ENCODE assay signal across 8 cellular contexts in genomic region chr2:190535586-190535985, GRCh38. TPM values are rescaled to one million over a fixed set of nuclear protein-coding genes. Genes with fewer than 3 reads are reported as not detected.
A peak's percentile ranks its signal among the peaks of the same experiment; 100 is the strongest.
DNase-seq lines count a peak whose midpoint lies in the region; ATAC-seq lines count a peak whose summit lies in the region.

No MANE protein-coding gene starts in this region.

- no peaks in the 10 kb centered on the region for H3K27me3 Mint-ChIP-seq in stimulated activated naive CD8-positive, alpha-beta T cell treated with anti-CD3 and anti-CD28 coated beads, Interleukin-15, Interleukin-2, amounts not matched to agents 100 ng/mL and 50 ng/mL, for 24 hours
- no peaks in the 10 kb centered on the region for H3K27me3 Mint-ChIP-seq in activated naive CD8-positive, alpha-beta T cell treated with anti-CD3 and anti-CD28 coated beads, Interleukin-2, amount 50 U/mL, for 24 hours

- no peak overlapping the region for H3K4ac ChIP-seq in mesendoderm (ENCODE audit: low read depth, low read length)

- no peak for ATAC-seq in stimulated activated naive CD8-positive, alpha-beta T cell treated with anti-CD3 and anti-CD28 coated beads, Interleukin-15, Interleukin-2, amounts not matched to agents 100 U/mL and 50 U/mL, for 24 hours
- ATAC-seq in activated naive CD8-positive, alpha-beta T cell treated with anti-CD3 and anti-CD28 coated beads, Interleukin-2, amount 50 U/mL, for 24 hours = no peak
- no peak for ATAC-seq in HG02870 (IDR thresholded peaks at IDR 0.05; ENCODE audit: unreplicated experiment)
- no peak for ATAC-seq in GM19455 (IDR thresholded peaks at IDR 0.05; ENCODE audit: unreplicated experiment)

- no peak overlapping the region for H3K18ac ChIP-seq in mesendoderm (ENCODE audit: low read length)

- no peaks in the 10 kb centered on the region for H3K36me3 ChIP-seq in mesendoderm (ENCODE audit: control insufficient read depth, insufficient read depth, low read length)

- peak overlapping the region; percentile 96 for H3K4me3 Mint-ChIP-seq in stimulated activated naive CD8-positive, alpha-beta T cell treated with anti-CD3 and anti-CD28 coated beads, Interleukin-15, Interleukin-2, amounts not matched to agents 100 ng/mL and 50 ng/mL, for 24 hours
- peak overlapping the region; percentile 96 for H3K4me3 Mint-ChIP-seq in activated naive CD8-positive, alpha-beta T cell treated with anti-CD3 and anti-CD28 coated beads, Interleukin-2, amount 50 U/mL, for 24 hours

- peaks cover 52% of the 10 kb centered on the region for H3K4me1 Mint-ChIP-seq in stimulated activated naive CD8-positive, alpha-beta T cell treated with anti-CD3 and anti-CD28 coated beads, Interleukin-15, Interleukin-2, amounts not matched to agents 100 ng/mL and 50 ng/mL, for 24 hours (ENCODE audit: low read depth)
- H3K4me1 Mint-ChIP-seq in activated naive CD8-positive, alpha-beta T cell treated with anti-CD3 and anti-CD28 coated beads, Interleukin-2, amount 50 U/mL, for 24 hours = peaks cover 50% of the 10 kb centered on the region

- no peak for DNase-seq in stimulated activated naive CD8-positive, alpha-beta T cell treated with anti-CD3 and anti-CD28 coated beads, Interleukin-15, Interleukin-2, amounts not matched to agents 100 U/mL and 50 U/mL, for 24 hours
- no peak for DNase-seq in activated naive CD8-positive, alpha-beta T cell treated with anti-CD3 and anti-CD28 coated beads, Interleukin-2, amount 50 U/mL, for 24 hours
- DNase-seq in mesendoderm (no peak), NCI-H146 treated with DMSO at 0.1 percent for 48 hours (lab: John Stamatoyannopoulos, UW; ENCODE audit: unreplicated experiment) (no peak)
- no peak for DNase-seq in stimulated activated CD4-positive, alpha-beta T cell treated with anti-CD3 and anti-CD28 coated beads, Interleukin-2, amount 100 ng/mL, for 24 hours

- no peak overlapping the region for H2BK15ac ChIP-seq in mesendoderm (replicated peaks; ENCODE audit: low read depth)

- no peak overlapping the region for H3K4me3 ChIP-seq in mesendoderm (ENCODE audit: low read length)

- no peaks in the 10 kb centered on the region for H3K79me2 ChIP-seq in mesendoderm (ENCODE audit: control insufficient read depth, insufficient read depth, low read length)

- H2AK5ac ChIP-seq in mesendoderm (ENCODE audit: low read length) = no peak overlapping the region

- WGBS in mesendoderm (ENCODE audit: extremely low coverage, insufficient coverage, low lambda C conversion rate) = no CpG with 5 or more reads among the region's 1 CpG

- no peak overlapping the region for H4K8ac ChIP-seq in mesendoderm (ENCODE audit: low read depth, low read length)

- peaks cover 6% of the 10 kb centered on the region for H3K4me1 ChIP-seq in mesendoderm (ENCODE audit: control insufficient read depth, low read depth, low read length)

- H2BK5ac ChIP-seq in mesendoderm (ENCODE audit: low read length) = no peak overlapping the region

- H3K56ac ChIP-seq in mesendoderm (ENCODE audit: low read length) = peak overlapping the region; percentile 26

- peak overlapping the region; percentile 21 for H2BK120ac ChIP-seq in mesendoderm (ENCODE audit: low read depth, low read length)

- H3K9ac ChIP-seq in mesendoderm (ENCODE audit: low read length) = no peak overlapping the region

- no peak overlapping the region for H3K27ac ChIP-seq in mesendoderm (ENCODE audit: low read depth, low read length)

- H3K23ac ChIP-seq in mesendoderm (ENCODE audit: low read length) = no peak overlapping the region

- H3K27me3 ChIP-seq in mesendoderm (ENCODE audit: insufficient read depth, low read length, poor library complexity) = no peaks in the 10 kb centered on the region

- H3K36me3 Mint-ChIP-seq in stimulated activated naive CD8-positive, alpha-beta T cell treated with anti-CD3 and anti-CD28 coated beads, Interleukin-15, Interleukin-2, amounts not matched to agents 100 ng/mL and 50 ng/mL, for 24 hours (ENCODE audit: low read depth) = peaks cover 45% of the 10 kb centered on the region
- peaks cover 52% of the 10 kb centered on the region for H3K36me3 Mint-ChIP-seq in activated naive CD8-positive, alpha-beta T cell treated with anti-CD3 and anti-CD28 coated beads, Interleukin-2, amount 50 U/mL, for 24 hours (ENCODE audit: low read depth)

- H3K9me3 Mint-ChIP-seq in stimulated activated naive CD8-positive, alpha-beta T cell treated with anti-CD3 and anti-CD28 coated beads, Interleukin-15, Interleukin-2, amounts not matched to agents 100 ng/mL and 50 ng/mL, for 24 hours = peaks cover 33% of the 10 kb centered on the region
- H3K9me3 Mint-ChIP-seq in activated naive CD8-positive, alpha-beta T cell treated with anti-CD3 and anti-CD28 coated beads, Interleukin-2, amount 50 U/mL, for 24 hours = peaks cover 36% of the 10 kb centered on the region

- peak overlapping the region; percentile 59 for H3K27ac Mint-ChIP-seq in stimulated activated naive CD8-positive, alpha-beta T cell treated with anti-CD3 and anti-CD28 coated beads, Interleukin-15, Interleukin-2, amounts not matched to agents 100 ng/mL and 50 ng/mL, for 24 hours
- H3K27ac Mint-ChIP-seq in activated naive CD8-positive, alpha-beta T cell treated with anti-CD3 and anti-CD28 coated beads, Interleukin-2, amount 50 U/mL, for 24 hours = peak overlapping the region; percentile 91

- no peak overlapping the region for H3K4me2 ChIP-seq in mesendoderm (ENCODE audit: low read length)

- H4K5ac ChIP-seq in mesendoderm (ENCODE audit: low read length) = no peak overlapping the region

- no peaks in the 10 kb centered on the region for H3K79me1 ChIP-seq in mesendoderm (ENCODE audit: low read length)

RNA-seq across cellular contexts. Expression of gene NEMP2, which starts 1.1 kb away (rescaled TPM):
- polyA plus RNA-seq in mesendoderm (2013, experiment 1 of 2) = 2.0 TPM
- 2.2 TPM for polyA plus RNA-seq in mesendoderm (2013, experiment 2 of 2)
